8 cellular contexts compared by ENCODE assay signal in the genomic region with DNA sequence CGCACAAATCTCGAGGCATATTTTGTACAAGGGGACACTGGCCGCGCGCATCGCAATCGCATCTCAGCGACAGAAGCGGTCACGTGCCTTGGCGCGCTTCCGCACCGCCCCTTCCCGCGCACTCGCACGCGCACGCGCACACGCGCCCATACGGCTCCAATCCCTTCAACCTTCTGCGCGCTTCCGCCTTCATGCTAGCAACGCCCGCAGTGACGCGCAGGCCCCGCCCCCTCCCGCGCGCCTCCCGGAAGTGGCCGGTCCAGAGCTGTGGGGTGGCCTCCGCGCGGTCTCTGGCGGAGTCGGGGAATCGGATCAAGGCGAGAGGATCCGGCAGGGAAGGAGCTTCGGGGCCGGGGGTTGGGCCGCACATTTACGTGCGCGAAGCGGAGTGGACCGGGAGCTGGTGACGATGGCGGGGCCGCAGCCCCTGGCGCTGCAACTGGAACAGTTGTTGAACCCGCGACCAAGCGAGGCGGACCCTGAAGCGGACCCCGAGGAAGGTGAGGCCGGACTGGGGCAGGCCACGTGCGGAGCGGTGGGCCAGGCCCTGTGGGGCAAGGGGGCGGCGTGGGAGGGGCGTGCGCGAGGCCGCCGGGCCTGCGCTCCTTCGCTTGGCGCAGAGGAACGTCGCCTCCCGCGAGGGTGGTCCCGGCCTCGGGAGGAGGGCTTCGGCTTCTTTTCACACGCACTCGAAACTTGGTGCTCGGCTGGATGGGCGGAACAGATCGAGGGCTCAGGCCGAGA. TPM values are rescaled to one million over a fixed set of nuclear protein-coding genes. Genes with fewer than 3 reads are reported as not detected.
DNase-seq lines count a peak whose midpoint lies in the region; ATAC-seq, FAIRE-seq and TF ChIP-seq lines count a peak whose summit lies in the region.

A gene with protein sequence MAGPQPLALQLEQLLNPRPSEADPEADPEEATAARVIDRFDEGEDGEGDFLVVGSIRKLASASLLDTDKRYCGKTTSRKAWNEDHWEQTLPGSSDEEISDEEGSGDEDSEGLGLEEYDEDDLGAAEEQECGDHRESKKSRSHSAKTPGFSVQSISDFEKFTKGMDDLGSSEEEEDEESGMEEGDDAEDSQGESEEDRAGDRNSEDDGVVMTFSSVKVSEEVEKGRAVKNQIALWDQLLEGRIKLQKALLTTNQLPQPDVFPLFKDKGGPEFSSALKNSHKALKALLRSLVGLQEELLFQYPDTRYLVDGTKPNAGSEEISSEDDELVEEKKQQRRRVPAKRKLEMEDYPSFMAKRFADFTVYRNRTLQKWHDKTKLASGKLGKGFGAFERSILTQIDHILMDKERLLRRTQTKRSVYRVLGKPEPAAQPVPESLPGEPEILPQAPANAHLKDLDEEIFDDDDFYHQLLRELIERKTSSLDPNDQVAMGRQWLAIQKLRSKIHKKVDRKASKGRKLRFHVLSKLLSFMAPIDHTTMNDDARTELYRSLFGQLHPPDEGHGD (plus strand): TSS at position 238 of the 744 bp plus-strand sequence. CDS start 172 bp downstream, at position 410.

- 0 to 1% (median 0%) methylated on average over 76 to 90 of the region's 90 CpGs for WGBS in small intestine, 3 donors

- POLR2A ChIA-PET in AG04450 (lab: Yijun Ruan, JAX): interaction anchor here (0.7 to 1.4 kb wide), 3 partner anchors 10 to 68 kb away, joined by 4 to 7 read pairs (median 5); no protein-coding TSS in a partner anchor

- H3K9me3 ChIP-seq in AG04450 (ENCODE audit: control insufficient read depth, insufficient read depth, low read length) (peaks cover 3% of the 10 kb centered on the region), WERI-Rb-1 (ENCODE audit: severe bottlenecking) (no peaks in the 10 kb centered on the region), breast epithelium (no peaks in the 10 kb centered on the region), small intestine (ENCODE audit: control insufficient read depth, low read depth) (no peaks in the 10 kb centered on the region)

- H3K36me3 ChIP-seq in WERI-Rb-1 (peaks cover 28% of the 10 kb centered on the region), breast epithelium (no peaks in the 10 kb centered on the region), small intestine (ENCODE audit: control insufficient read depth in 2 of 2, insufficient read depth in 2 of 2, low read length in 2 of 2) (peaks cover 4 to 8% of the 10 kb centered on the region in 2 donors)

- DNase-seq in AG04450 (ENCODE audit: low read depth, low spot score) (peak; percentile 90), NCI-H2227 (lab: John Stamatoyannopoulos, UW; ENCODE audit: unreplicated experiment) (peak; percentile 98), WERI-Rb-1 (peak; percentile 96), breast epithelium (ENCODE audit: low spot score in 2 of 2) (peak; percentile 95), iPS-NIHi11 (ENCODE audit: low spot score) (peak; percentile 99), small intestine (peak; percentile 97)

- intact Hi-C loops in breast epithelium (cut with DNase I; ENCODE audit: low total_unique reads): no loop called here

- H3K4me3 ChIP-seq in AG04450 (ENCODE audit: low read depth, low read length) (peak within 1 kb of the TSS; percentile 88), WERI-Rb-1 (ENCODE audit: low read depth, low read length) (peak within 1 kb of the TSS; percentile 95), breast epithelium (peak within 1 kb of the TSS; percentile 85 to 100 (median 89)), small intestine (ENCODE audit: low read depth in 1 of 2, low read length in 2 of 2) (peak within 1 kb of the TSS; percentile 90 to 92)

- peaks cover 0 to 6% of the 10 kb centered on the region in 2 donors for H3K4me1 ChIP-seq in breast epithelium
- peaks cover 7 to 12% of the 10 kb centered on the region in 2 donors for H3K4me1 ChIP-seq in small intestine (ENCODE audit: control insufficient read depth in 2 of 2, insufficient read depth in 1 of 2, low read depth in 1 of 2, low read length in 1 of 2)

- peaks cover 40% of the 10 kb centered on the region for H3K27me3 ChIP-seq in AG04450 (ENCODE audit: control insufficient read depth, insufficient read depth, low read length)
- H3K27me3 ChIP-seq in WERI-Rb-1 (ENCODE audit: insufficient read depth, low read depth, severe bottlenecking): peaks cover 32% of the 10 kb centered on the region
- H3K27me3 ChIP-seq in breast epithelium: peaks cover 10 to 39% of the 10 kb centered on the region in 2 donors
- H3K27me3 ChIP-seq in small intestine (ENCODE audit: control insufficient read depth in 2 of 2, insufficient read depth in 2 of 2, low read length in 2 of 2): peaks cover 4 to 22% of the 10 kb centered on the region in 2 donors

- peak; percentile 31 for TF ChIP-seq POLR2A in breast epithelium (IDR thresholded peaks at IDR 0.05)

- TF ChIP-seq CTCF in AG04450 (IDR thresholded peaks at IDR 0.05; ENCODE audit: low read depth, low read length) (no peak), WERI-Rb-1 (IDR thresholded peaks at IDR 0.05; ENCODE audit: low read depth, low read length) (no peak), breast epithelium (IDR thresholded peaks at IDR 0.05) (no peak)

- ATAC-seq in GM18909 (IDR thresholded peaks at IDR 0.05; ENCODE audit: poor library complexity, unreplicated experiment): peak; percentile 95
- peak; percentile 88 for ATAC-seq in HG03159 (IDR thresholded peaks at IDR 0.05; ENCODE audit: unreplicated experiment)

- H3K27ac ChIP-seq in AG04450 (ENCODE audit: low read depth, low read length): peak within 1 kb of the TSS; percentile 96
- H3K27ac ChIP-seq in WERI-Rb-1: peak within 1 kb of the TSS; percentile 61
- H3K27ac ChIP-seq in breast epithelium: peak within 1 kb of the TSS; percentile 89 to 98
- peak within 1 kb of the TSS; percentile 80 to 94 for H3K27ac ChIP-seq in small intestine (ENCODE audit: low read depth in 1 of 2, low read length in 1 of 2)

- no peak for FAIRE-seq in small intestine (lab: Jason Lieb, UNC)

- CTCF ChIA-PET in AG04450 (lab: Charles Lee): interaction anchor here (0.6 to 1.7 kb wide), 6 partner anchors 10 to 424 kb away, joined by 3 to 11 read pairs (median 3); no protein-coding TSS in a partner anchor

RNA-seq across cellular contexts. Expression of the gene that starts here (rescaled TPM):
- polyA plus RNA-seq in AG04450 (2011; rRNA removed) (16.6 and 18.8 TPM in 2 replicates), small intestine (10 to 100 TPM; 33.2 to 50.5 (median 34.4) TPM)
- polyA minus RNA-seq in AG04450 (2011; rRNA and poly(A)+ RNA removed): 10.6 and 14.3 TPM in 2 replicates
- 10 to 100 TPM; 34.4 to 47.2 (median 40.0) TPM for total RNA-seq in breast epithelium

Comparison
In these comparisons a context has a peak if more than half of its experiments do, and no peak if none do; other contexts are left out.
1. Peak in every context shown above with its lines: DNase-seq, ATAC-seq, H3K4me3 ChIP-seq and H3K27ac ChIP-seq.